Comparison of ENCODE assay signal across 24 cellular contexts in the genomic region with DNA sequence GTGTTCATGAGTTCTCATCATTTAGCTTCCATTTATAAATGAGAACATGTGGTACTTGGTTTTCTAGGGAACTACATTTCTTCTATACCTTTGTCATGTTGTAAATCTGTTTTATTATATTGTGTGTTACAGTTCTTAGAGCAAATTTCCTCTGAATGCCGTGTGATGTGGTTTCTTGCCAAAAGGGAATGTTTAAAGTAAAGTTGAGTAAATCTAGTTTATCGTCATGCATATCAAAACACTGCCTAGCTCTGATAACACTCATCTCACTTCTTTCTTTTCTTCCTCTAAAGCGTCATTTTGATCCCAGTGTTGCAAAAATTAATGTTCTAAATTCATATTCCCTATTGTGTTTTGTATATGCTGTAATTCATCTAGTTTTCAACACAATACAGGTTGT.
A peak's percentile ranks its signal among the peaks of the same experiment; 100 is the strongest.
DNase-seq lines count a peak whose midpoint lies in the region; ATAC-seq and TF ChIP-seq lines count a peak whose summit lies in the region.
"Had no signal": no experiment of that assay in that cellular context is flagged by ENCODE, and none has a peak within 500 bp of the region (broad histone marks: within the 10 kb centered on the region; RNA-seq: fewer than 3 reads in every experiment).

No MANE protein-coding gene starts in this region.

- no peak for ATAC-seq in GM19023 (IDR thresholded peaks at IDR 0.05; ENCODE audit: unreplicated experiment)
- ATAC-seq: GM12878, Right ventricle myocardium inferior had no signal

- H3K4me3 ChIP-seq in SK-N-MC: no peak overlapping the region
- H3K4me3 ChIP-seq: BLaER1, GM12878, GM23248, Peyer's patch, SJSA1 had no signal

- H3K4me1 Mint-ChIP-seq in mesothelial cell of epicardium: peaks cover 10% of the 10 kb centered on the region
- H3K4me1 Mint-ChIP-seq: CD4-positive, alpha-beta memory T cell had no signal

- H3K27me3 Mint-ChIP-seq in mesothelial cell of epicardium (ENCODE audit: low read depth): no peaks in the 10 kb centered on the region
- H3K27me3 Mint-ChIP-seq: CD4-positive, alpha-beta memory T cell had no signal

- H3K36me3 Mint-ChIP-seq in mesothelial cell of epicardium: no peaks in the 10 kb centered on the region
- H3K36me3 Mint-ChIP-seq: CD4-positive, alpha-beta memory T cell had no signal

- DNase-seq in SK-N-MC (ENCODE audit: low read depth, low spot score) (peak; percentile 78), fibroblast of peridontal ligament (ENCODE audit: extremely low read depth) (peak; percentile 48), mesothelial cell of epicardium (ENCODE audit: low spot score in 2 of 2, unreplicated experiment in 2 of 2) (no peak), kidney tubule cell (ENCODE audit: low spot score) (no peak), cerebellar cortex (ENCODE audit: low spot score) (no peak)
- DNase-seq in activated CD8-positive, alpha-beta memory T cell treated with anti-CD3 and anti-CD28 coated beads for 24 hours: no peak
- DNase-seq: Caco-2; CD4-positive, alpha-beta memory T cell; DMS 273 treated with DMSO at 0.1 percent for 48 hours; DMS79 treated with DMSO at 0.1 percent for 48 hours; GM23248; H9; KG1; NCI-H1092; NCI-H1436; NCI-H187 treated with DMSO at 0.1 percent for 48 hours; NCI-H226; NCI-H510A treated with DMSO at 0.1 percent for 48 hours; Peyer's patch had no signal

- H3K36me3 ChIP-seq in SK-N-MC (ENCODE audit: insufficient read depth, low read length): no peaks in the 10 kb centered on the region
- H3K36me3 ChIP-seq: BLaER1, Peyer's patch had no signal

- H3K9ac ChIP-seq in SK-N-MC (ENCODE audit: insufficient read length): no peak overlapping the region
- H3K9ac ChIP-seq: BLaER1, GM23248 had no signal

- H3K27ac ChIP-seq in SK-N-MC: no peak overlapping the region
- H3K27ac ChIP-seq: BLaER1, GM23248, Peyer's patch, SJSA1 had no signal

- no peaks in the 10 kb centered on the region for H3K9me3 Mint-ChIP-seq in mesothelial cell of epicardium
- H3K9me3 Mint-ChIP-seq: H9 had no signal

- no peak overlapping the region for H3K4me3 Mint-ChIP-seq in mesothelial cell of epicardium
- H3K4me3 Mint-ChIP-seq: CD4-positive, alpha-beta memory T cell; H9 had no signal

- peak overlapping the region; percentile 40 for H3K27ac Mint-ChIP-seq in mesothelial cell of epicardium
- H3K27ac Mint-ChIP-seq: CD4-positive, alpha-beta memory T cell; H9 had no signal

- TF ChIP-seq CTCF in mesothelial cell of epicardium (IDR thresholded peaks at IDR 0.05; ENCODE audit: unreplicated experiment): no peak

- H3K9me3 ChIP-seq in SK-N-MC (ENCODE audit: low read depth, low read length): no peaks in the 10 kb centered on the region
- H3K9me3 ChIP-seq: BLaER1, Caco-2, Peyer's patch, SJSA1 had no signal

Comparison
In these comparisons a context has a peak if more than half of its experiments do, and no peak if none do; other contexts are left out.
1. DNase-seq: peak in SK-N-MC (single experiment) and fibroblast of peridontal ligament (single experiment); none in mesothelial cell of epicardium (0 of 2), kidney tubule cell (single experiment), activated CD8-positive, alpha-beta memory T cell treated with anti-CD3 and anti-CD28 coated beads for 24 hours (single experiment) and cerebellar cortex (single experiment).